14 cellular contexts compared by ENCODE assay signal in genomic region chr10:74096777-74097176, GRCh38. TPM values are rescaled to one million over a fixed set of nuclear protein-coding genes. Genes with fewer than 3 reads are reported as not detected.
DNase-seq lines count a peak whose midpoint lies in the region; ATAC-seq and TF ChIP-seq lines count a peak whose summit lies in the region.
"Had no signal": no experiment of that assay in that cellular context is flagged by ENCODE, and none has a peak within 500 bp of the region (broad histone marks: within the 10 kb centered on the region; RNA-seq: fewer than 3 reads in every experiment).

No MANE protein-coding gene starts in this region.

- H3K9me3 Mint-ChIP-seq in naive B cell (no peaks in the 10 kb centered on the region), mesothelial cell of epicardium (no peaks in the 10 kb centered on the region)

- H3K4me1 Mint-ChIP-seq in naive B cell (peaks cover 16 to 21% (median 20%) of the 10 kb centered on the region in 3 donors), mesothelial cell of epicardium (peaks cover 12% of the 10 kb centered on the region)

- peak overlapping the region in 2 of 8 donors; percentile 11 to 24 for H3K4me3 Mint-ChIP-seq in naive B cell
- no peak overlapping the region for H3K4me3 Mint-ChIP-seq in mesothelial cell of epicardium

- ATAC-seq in GM18870 (IDR thresholded peaks at IDR 0.05; ENCODE audit: unreplicated experiment): peak; percentile 79
- ATAC-seq in GM21619 (IDR thresholded peaks at IDR 0.05; ENCODE audit: unreplicated experiment): peak; percentile 90
- ATAC-seq in HG03196 (IDR thresholded peaks at IDR 0.05; ENCODE audit: unreplicated experiment): peak; percentile 93
- ATAC-seq in naive B cell (ENCODE audit: low read depth in 2 of 2): peak; percentile 97 to 98
- ATAC-seq: Right ventricle myocardium inferior had no signal

- TF ChIP-seq CTCF in mesothelial cell of epicardium (IDR thresholded peaks at IDR 0.05; ENCODE audit: unreplicated experiment): no peak

- H3K36me3 Mint-ChIP-seq in naive B cell: peaks cover 26 to 27% of the 10 kb centered on the region in 2 donors
- H3K36me3 Mint-ChIP-seq in mesothelial cell of epicardium: peaks cover 51% of the 10 kb centered on the region

- DNase-seq in naive B cell (peak; percentile 33), NCI-H1436 treated with DMSO at 0.1 percent for 48 hours (lab: John Stamatoyannopoulos, UW) (no peak), C1 segment of cervical spinal cord (lab: John Stamatoyannopoulos, UW) (no peak), mesothelial cell of epicardium (ENCODE audit: low spot score in 2 of 2, unreplicated experiment in 2 of 2) (no peak), NCI-H345 (lab: John Stamatoyannopoulos, UW) (no peak)
- DNase-seq: activated CD4-positive, alpha-beta T cell treated with anti-CD3 and anti-CD28 coated beads, Interleukin-2, amount 50 U/mL, for 4 hours; amniotic stem cell; DMS79; NCI-H2029; stimulated activated CD4-positive, alpha-beta T cell treated with anti-CD3 and anti-CD28 coated beads, Interleukin-1b, Interleukin-23, amount 100 ng/mL, for 48 hours had no signal

- H3K27me3 Mint-ChIP-seq in naive B cell: no peaks in the 10 kb centered on the region
- no peaks in the 10 kb centered on the region for H3K27me3 Mint-ChIP-seq in mesothelial cell of epicardium (ENCODE audit: low read depth)

- H3K27ac Mint-ChIP-seq in naive B cell (peak overlapping the region in 5 of 6 donors; percentile 22 to 90 (median 74)), mesothelial cell of epicardium (no peak overlapping the region)

RNA-seq across cellular contexts. Expression of gene AP3M1, which starts 53.9 kb away (rescaled TPM):
- polyA plus RNA-seq in naive B cell (ENCODE audit: low read depth in 6 of 6): 10 to 100 TPM; 28.8 to 40.8 (median 32.9) TPM
- total RNA-seq in mesothelial cell of epicardium: 47.6 to 49.4 TPM (median 48.7 TPM) in 3 replicates

RNA-seq across cellular contexts. Expression of gene ADK, which starts 54.2 kb away (rescaled TPM):
- 100 to 1,000 TPM; 240 to 379 (median 288) TPM for polyA plus RNA-seq in naive B cell (ENCODE audit: low read depth in 6 of 6)
- 25.0 to 26.2 TPM (median 26.2 TPM) in 3 replicates for total RNA-seq in mesothelial cell of epicardium
